11 cellular contexts compared by ENCODE assay signal in the genomic region with DNA sequence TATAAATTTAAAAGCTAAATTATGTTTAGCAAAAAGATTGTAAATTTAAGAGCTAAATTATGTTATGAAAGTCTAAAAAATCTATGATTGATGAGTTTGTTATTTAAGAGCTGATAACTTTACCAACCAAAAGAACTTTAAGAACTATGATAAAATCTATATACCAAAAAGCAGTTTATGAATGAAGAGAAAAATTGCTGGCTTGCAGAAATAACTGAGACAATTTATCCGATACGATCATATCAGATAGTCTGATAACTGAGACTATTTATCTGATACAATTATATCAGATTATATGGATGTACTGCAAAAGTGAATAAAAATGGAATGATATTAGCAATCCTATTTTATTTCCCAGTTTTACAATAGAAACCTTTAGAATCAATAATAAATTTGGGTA. TPM values are rescaled to one million over a fixed set of nuclear protein-coding genes. Genes with fewer than 3 reads are reported as not detected.
"Had no signal": no experiment of that assay in that cellular context is flagged by ENCODE, and none has a peak within 500 bp of the region (broad histone marks: within the 10 kb centered on the region; RNA-seq: fewer than 3 reads in every experiment).

No MANE protein-coding gene starts in this region.

- ATAC-seq: HCT116 had no signal

- H3K4me3 ChIP-seq: GM23248, HAP-1 had no signal

- H3K9me3 ChIP-seq: HAP-1 had no signal

- H3K4me1 ChIP-seq: HAP-1 had no signal

- H3K9me3 Mint-ChIP-seq: HFFc6 had no signal

- DNase-seq: GM23248, GOT3, H7, HFFc6, IMR-90, KBM-7 had no signal

- H3K36me3 ChIP-seq: HAP-1 had no signal

- H3K27ac ChIP-seq: GM23248, HL-60, KMS-11 had no signal

- H2AFZ ChIP-seq: GM23248 had no signal

- H3K4me2 ChIP-seq: KMS-11 had no signal

- H3K27ac Mint-ChIP-seq: HFFc6 had no signal

- H3K9ac ChIP-seq: GM23248, KMS-11 had no signal

RNA-seq across cellular contexts. Expression of a gene that starts 50.2 kb away (rescaled TPM):
- total RNA-seq: GM23248, HT1080 had no signal
